Comparison of ENCODE assay signal across 10 cellular contexts in genomic region chr3:463793-464192, GRCh38.
DNase-seq lines count a peak whose midpoint lies in the region; ATAC-seq lines count a peak whose summit lies in the region.
"Had no signal": no experiment of that assay in that cellular context is flagged by ENCODE, and none has a peak within 500 bp of the region (broad histone marks: within the 10 kb centered on the region; RNA-seq: fewer than 3 reads in every experiment).

No MANE protein-coding gene starts in this region.

- ATAC-seq in HG02571 (IDR thresholded peaks at IDR 0.05; ENCODE audit: unreplicated experiment) (peak; percentile 100), HG03342 (IDR thresholded peaks at IDR 0.05; ENCODE audit: unreplicated experiment) (peak; percentile 98)
- no peak for ATAC-seq in stimulated activated naive CD8-positive, alpha-beta T cell treated with anti-CD3 and anti-CD28 coated beads, Interleukin-15, Interleukin-2, amounts not matched to agents 100 U/mL and 50 U/mL, for 24 hours
- ATAC-seq: activated T-cell treated with anti-CD3 and anti-CD28 coated beads, Interleukin-2, amount 50 U/mL, for 4 hours had no signal

- peak; percentile 7 for DNase-seq in GM19238 (ENCODE audit: insufficient read length, low spot score)
- DNase-seq in activated CD4-positive, alpha-beta T cell treated with anti-CD3 and anti-CD28 coated beads, Interleukin-2, amount 50 U/mL, for 48 hours, result no peak
- DNase-seq in T-helper 2 cell, result no peak
- no peak for DNase-seq in stimulated activated naive CD8-positive, alpha-beta T cell treated with anti-CD3 and anti-CD28 coated beads, Interleukin-15, Interleukin-2, amounts not matched to agents 100 U/mL and 50 U/mL, for 24 hours
- DNase-seq in NCI-H128 (lab: John Stamatoyannopoulos, UW; ENCODE audit: unreplicated experiment), result no peak
- DNase-seq: activated T-cell treated with anti-CD3 and anti-CD28 coated beads, Interleukin-2, amount 50 U/mL, for 4 hours; brain microvascular endothelial cell; H9 had no signal
